Comparison of ENCODE assay signal across 8 cellular contexts in genomic region chr20:47620808-47621805, GRCh38.
DNase-seq lines count a peak whose midpoint lies in the region; ATAC-seq, FAIRE-seq and TF ChIP-seq lines count a peak whose summit lies in the region.

No MANE protein-coding gene starts in this region.

- DNase-seq in AG04449 (ENCODE audit: low read depth, low spot score): no peak
- peak; percentile 9 for DNase-seq in NCI-H1694 (lab: John Stamatoyannopoulos, UW)
- DNase-seq in WERI-Rb-1: no peak
- DNase-seq in retinal pigment epithelial cell (ENCODE audit: low read depth): peak; percentile 39
- DNase-seq in UCSD-AML1 (lab: John Stamatoyannopoulos, UW; ENCODE audit: unreplicated experiment): no peak

- TF ChIP-seq EP300 in gastroesophageal sphincter (IDR thresholded peaks at IDR 0.05): no peak

- H3K9me3 ChIP-seq in WERI-Rb-1 (ENCODE audit: severe bottlenecking) (no peaks in the 10 kb centered on the region), gastroesophageal sphincter (no peaks in the 10 kb centered on the region)

- no peak for ATAC-seq in gastroesophageal sphincter
- no peak for ATAC-seq in HG03097 (IDR thresholded peaks at IDR 0.05; ENCODE audit: low FRiP score, unreplicated experiment)

- POLR2A ChIA-PET in AG04449 (lab: Yijun Ruan, JAX): interaction anchor here (0.7 to 1.2 kb wide), 2 partner anchors 119 to 270 kb away, joined by 3 read pairs; partner anchors contain the start of gene NCOA3

- no peak for TF ChIP-seq POLR2A in gastroesophageal sphincter (IDR thresholded peaks at IDR 0.05)

- TF ChIP-seq CTCF in AG04449 (IDR thresholded peaks at IDR 0.05; ENCODE audit: insufficient read depth, low read length, missing control alignments): peak; percentile 46
- TF ChIP-seq CTCF in WERI-Rb-1 (IDR thresholded peaks at IDR 0.05; ENCODE audit: low read depth, low read length): peak; percentile 29; the same call in 1 of the 2 replicates
- TF ChIP-seq CTCF in gastroesophageal sphincter (IDR thresholded peaks at IDR 0.05): peak; percentile 70 to 84 (median 80)
- peak; percentile 78 for TF ChIP-seq CTCF in retinal pigment epithelial cell (conservative IDR thresholded peaks at IDR 0.05; ENCODE audit: low read depth, low read length)

- no peak overlapping the region for H3K27ac ChIP-seq in WERI-Rb-1
- no peak overlapping the region for H3K27ac ChIP-seq in gastroesophageal sphincter

- no peaks in the 10 kb centered on the region for H3K4me1 ChIP-seq in gastroesophageal sphincter

- CTCF ChIA-PET in AG04449 (lab: Yijun Ruan, JAX): interaction anchor here (0.6 to 5.3 kb wide), 42 partner anchors 8 to 1786 kb away, joined by 3 to 76 read pairs (median 4); partner anchors contain the start of gene NCOA3

- peak; percentile 94 for FAIRE-seq in G401.6 (lab: Jason Lieb, UNC)

- H3K36me3 ChIP-seq in WERI-Rb-1 (no peaks in the 10 kb centered on the region), gastroesophageal sphincter (peaks cover 0 to 36% of the 10 kb centered on the region in 2 donors)

- H3K4me3 ChIP-seq in AG04449 (ENCODE audit: low read depth, low read length): no peak overlapping the region
- no peak overlapping the region for H3K4me3 ChIP-seq in WERI-Rb-1 (ENCODE audit: low read depth, low read length)
- no peak overlapping the region for H3K4me3 ChIP-seq in gastroesophageal sphincter
- H3K4me3 ChIP-seq in retinal pigment epithelial cell (ENCODE audit: low read length): no peak overlapping the region

- H3K27me3 ChIP-seq in WERI-Rb-1 (ENCODE audit: insufficient read depth, low read depth, severe bottlenecking) (no peaks in the 10 kb centered on the region), gastroesophageal sphincter (no peaks in the 10 kb centered on the region)

- 19 to 35% methylated on average over 4 to 7 of the region's 8 CpGs for WGBS in gastroesophageal sphincter (ENCODE audit: low coverage in 1 of 2), 2 donors

Comparison
In these comparisons a context has a peak if more than half of its experiments do, and no peak if none do; other contexts are left out.
1. DNase-seq: peak in NCI-H1694 (single experiment) and retinal pigment epithelial cell (single experiment); none in AG04449 (single experiment), WERI-Rb-1 (single experiment) and UCSD-AML1 (single experiment).
2. CTCF ChIP-seq: peak in every context shown above with its lines; median percentile 80 in gastroesophageal sphincter; 78 in retinal pigment epithelial cell; 46 in AG04449; 29 in WERI-Rb-1.